15 cellular contexts compared by ENCODE assay signal in genomic region chr3:115659861-115660260, GRCh38. TPM values are rescaled to one million over a fixed set of nuclear protein-coding genes. Genes with fewer than 3 reads are reported as not detected.
DNase-seq lines count a peak whose midpoint lies in the region; ATAC-seq, FAIRE-seq and TF ChIP-seq lines count a peak whose summit lies in the region.
"Had no signal": no experiment of that assay in that cellular context is flagged by ENCODE, and none has a peak within 500 bp of the region (broad histone marks: within the 10 kb centered on the region; RNA-seq: fewer than 3 reads in every experiment).

No MANE protein-coding gene starts in this region.

- H3K9ac ChIP-seq in BLaER1 treated with 17β-estradiol and CSF1 and Interleukin-3, amounts not matched to agents 10 nM and 100 nM = peak overlapping the region in 4 of 11 experiments; percentile 50 to 94 (median 90); a peak in 4 of 22 replicates
- H3K9ac ChIP-seq in OCI-LY3 (ENCODE audit: low read length) = peak overlapping the region; percentile 94; the same call in 1 of the 2 replicates
- H3K9ac ChIP-seq in HepG2 (ENCODE audit: insufficient read depth, low read depth, low read length) = no peak overlapping the region

- H3K9me3 ChIP-seq in BLaER1 treated with 17β-estradiol and CSF1 and Interleukin-3, amounts not matched to agents 10 nM and 100 nM (replicated peaks in 1 of 11) = no peaks in the 10 kb centered on the region
- no peaks in the 10 kb centered on the region for H3K9me3 ChIP-seq in OCI-LY3 (ENCODE audit: insufficient read depth, low read length)
- H3K9me3 ChIP-seq in psoas muscle = no peaks in the 10 kb centered on the region
- no peaks in the 10 kb centered on the region for H3K9me3 ChIP-seq in ovary
- H3K9me3 ChIP-seq in HepG2 (ENCODE audit: low read length) = no peaks in the 10 kb centered on the region
- H3K9me3 ChIP-seq: BE2C had no signal

- CTCF ChIA-PET in HepG2 (lab: Yijun Ruan, JAX; ENCODE audit: low intra/inter-chr PET ratio, low total read pairs) = no interaction called here

- H3K36me3 ChIP-seq in BLaER1 treated with 17β-estradiol and CSF1 and Interleukin-3, amounts not matched to agents 10 nM and 100 nM = no peaks in the 10 kb centered on the region
- H3K36me3 ChIP-seq in OCI-LY3 (replicated peaks; ENCODE audit: low read depth, low read length) (no peaks in the 10 kb centered on the region), psoas muscle (ENCODE audit: insufficient read depth in 1 of 2, low read depth in 1 of 2) (no peaks in the 10 kb centered on the region), ovary (no peaks in the 10 kb centered on the region), HepG2 (replicated peaks in 1 of 2; ENCODE audit: control insufficient read depth in 1 of 2, insufficient read depth in 2 of 2, low read length in 2 of 2) (no peaks in the 10 kb centered on the region)
- H3K36me3 ChIP-seq: BE2C had no signal

- no peaks in the 10 kb centered on the region for H4K20me1 ChIP-seq in BLaER1 treated with 17β-estradiol and CSF1 and Interleukin-3, amounts not matched to agents 10 nM and 100 nM
- H4K20me1 ChIP-seq in OCI-LY3 (ENCODE audit: insufficient read depth, low read length) = no peaks in the 10 kb centered on the region
- no peaks in the 10 kb centered on the region for H4K20me1 ChIP-seq in HepG2 (ENCODE audit: insufficient read depth, low read length)

- TF ChIP-seq POLR2A in ovary (IDR thresholded peaks at IDR 0.05) = no peak
- no peak for TF ChIP-seq POLR2A in HepG2 (IDR thresholded peaks at IDR 0.05; ENCODE audit: insufficient read depth in 1 of 2, low read depth in 2 of 2, low read length in 2 of 2)

- in situ Hi-C loops in HepG2 (cut with HindIII; ENCODE audit: extremely low pct_ligation_motif_present, low pct_unique_long_range_greater_than_20kb) = no loop called here

- FAIRE-seq in HepG2 (lab: Jason Lieb, UNC) = no peak

- TF ChIP-seq RAD21 in HepG2 (CRISPR knock-in tag; IDR thresholded peaks at IDR 0.05) = no peak

- POLR2A ChIA-PET in HepG2 (lab: Yijun Ruan, JAX) = no interaction called here

- no peak overlapping the region for H2AFZ ChIP-seq in OCI-LY3 (ENCODE audit: low read depth, low read length)
- H2AFZ ChIP-seq in HepG2 (ENCODE audit: low read length) = no peak overlapping the region

- DNase-seq in fibroblast of the aortic adventitia (ENCODE audit: low read depth) (peak; percentile 46), psoas muscle (no peak), LoVo (ENCODE audit: low spot score) (no peak), ovary (no peak), HK-2 (ENCODE audit: unreplicated experiment) (no peak), HepG2 (ENCODE audit: low spot score) (no peak)
- DNase-seq: BE2C, cerebellar nuclear complex, NCI-H146, NCI-H774, trophoblast cell had no signal

- H3K4me3 ChIP-seq in BLaER1 treated with 17β-estradiol and CSF1 and Interleukin-3, amounts not matched to agents 10 nM and 100 nM = no peak overlapping the region
- H3K4me3 ChIP-seq in OCI-LY3 (ENCODE audit: low read length) (no peak overlapping the region), fibroblast of the aortic adventitia (ENCODE audit: low read depth, low read length) (no peak overlapping the region), psoas muscle (peak overlapping the region; percentile 96), ovary (no peak overlapping the region), HepG2 (replicated peaks in 1 of 3; ENCODE audit: insufficient read depth in 1 of 3, low read depth in 2 of 3, low read length in 3 of 3) (no peak overlapping the region)

- H3K27me3 ChIP-seq in BLaER1 treated with 17β-estradiol and CSF1 and Interleukin-3, amounts not matched to agents 10 nM and 100 nM = peaks cover 0 to 10% (median 0%) of the 10 kb centered on the region in 11 experiments; a peak in 3 of 22 replicates
- H3K27me3 ChIP-seq in OCI-LY3 (ENCODE audit: low read depth, low read length) = no peaks in the 10 kb centered on the region
- H3K27me3 ChIP-seq in psoas muscle (ENCODE audit: insufficient read depth in 3 of 3, low read length in 2 of 3) = no peaks in the 10 kb centered on the region
- no peaks in the 10 kb centered on the region for H3K27me3 ChIP-seq in ovary
- H3K27me3 ChIP-seq in HepG2 (ENCODE audit: control insufficient read depth in 1 of 2, insufficient read depth in 2 of 2, low read length in 2 of 2) = peaks cover 0 to 4% of the 10 kb centered on the region in 2 experiments; a peak in 1 of 5 replicates
- H3K27me3 ChIP-seq: BE2C had no signal

- intact Hi-C loops in psoas muscle (cut with DNase I) (no loop called here), ovary (cut with DNase I) (no loop called here), HepG2 (cut with micrococcal nuclease; ENCODE audit: unreplicated experiment) (no loop called here)

- no peak for TF ChIP-seq CTCF in OCI-LY3 (IDR thresholded peaks at IDR 0.05; ENCODE audit: low read depth, low read length)
- TF ChIP-seq CTCF in fibroblast of the aortic adventitia (IDR thresholded peaks at IDR 0.05; ENCODE audit: insufficient read depth, low read length) = no peak
- TF ChIP-seq CTCF in psoas muscle (IDR thresholded peaks at IDR 0.05) = no peak
- no peak for TF ChIP-seq CTCF in ovary (IDR thresholded peaks at IDR 0.05)
- no peak for TF ChIP-seq CTCF in HepG2 (CRISPR knock-in tag; IDR thresholded peaks at IDR 0.05)

- peak overlapping the region in 6 of 11 experiments; percentile 89 to 96 (median 96); a peak in 12 of 22 replicates for H3K27ac ChIP-seq in BLaER1 treated with 17β-estradiol and CSF1 and Interleukin-3, amounts not matched to agents 10 nM and 100 nM
- peak overlapping the region; percentile 97 for H3K27ac ChIP-seq in OCI-LY3 (ENCODE audit: low read length)
- peak overlapping the region; percentile 94 for H3K27ac ChIP-seq in psoas muscle
- H3K27ac ChIP-seq in ovary = no peak overlapping the region
- no peak overlapping the region for H3K27ac ChIP-seq in HepG2 (ENCODE audit: extremely low read length, insufficient read depth, low read length)

- ATAC-seq in psoas muscle (peak in 1 of 4 donors; percentile 39), HepG2 (no peak)
- ATAC-seq: left lobe of liver had no signal

- H3K79me2 ChIP-seq in OCI-LY3 (ENCODE audit: low read length) (no peaks in the 10 kb centered on the region), HepG2 (ENCODE audit: insufficient read depth, low read length) (no peaks in the 10 kb centered on the region)

- 43 to 64% (median 44%) methylated on average over 5 of the region's 5 CpGs for WGBS in psoas muscle, 3 donors
- 31 to 44% (median 39%) methylated on average over 5 of the region's 5 CpGs for WGBS in ovary, 3 donors
- 89% methylated on average over 5 of the region's 5 CpGs for WGBS in HepG2 (ENCODE audit: low lambda C conversion rate)

- peak overlapping the region; percentile 70 to 89 (median 85); a peak in 21 of 22 replicates for H3K4me2 ChIP-seq in BLaER1 treated with 17β-estradiol and CSF1 and Interleukin-3, amounts not matched to agents 10 nM and 100 nM
- H3K4me2 ChIP-seq in OCI-LY3 (ENCODE audit: low read length) = peak overlapping the region; percentile 98
- no peak overlapping the region for H3K4me2 ChIP-seq in HepG2 (ENCODE audit: low read depth, low read length)

- H3K4me1 ChIP-seq in BLaER1 treated with 17β-estradiol and CSF1 and Interleukin-3, amounts not matched to agents 10 nM and 100 nM = peaks cover 21 to 52% (median 44%) of the 10 kb centered on the region in 10 experiments
- H3K4me1 ChIP-seq in OCI-LY3 (ENCODE audit: low read length) (peaks cover 85% of the 10 kb centered on the region), psoas muscle (peaks cover 23% of the 10 kb centered on the region), ovary (ENCODE audit: insufficient read depth) (peaks cover 1% of the 10 kb centered on the region), HepG2 (ENCODE audit: insufficient read depth, low read length) (peaks cover 20% of the 10 kb centered on the region)

- TF ChIP-seq EP300 in ovary (IDR thresholded peaks at IDR 0.05) = no peak
- TF ChIP-seq EP300 in HepG2 (IDR thresholded peaks at IDR 0.05; ENCODE audit: low read depth in 2 of 2, low read length in 2 of 2) = no peak
- TF ChIP-seq EP300 in HepG2 (CRISPR knock-in tag; IDR thresholded peaks at IDR 0.05; ENCODE audit: borderline replicate concordance) = no peak

- BruUV-seq in HepG2 (replicated peaks; lab: Mats Ljungman, UMichigan) = no TSS peak

TF ChIP-seq in HepG2, 621 proteins besides CTCF, POLR2A, EP300 and RAD21:
- TF ChIP-seq ZSCAN22 (CRISPR knock-in tag; IDR thresholded peaks at IDR 0.05) (no peak), MAFK (conservative IDR thresholded peaks at IDR 0.05 in 1 of 2, IDR thresholded peaks at IDR 0.05 in 1 of 2; ENCODE audit: low read length in 2 of 2) (0 out of 4 replicates have a peak, but pooled peaks of 1 of the 2 experiments have one; percentile 6)

RNA-seq across cellular contexts. Expression of gene GAP43, which starts 36.6 kb away (rescaled TPM):
- total RNA-seq in fibroblast of the aortic adventitia (ENCODE audit: low replicate concordance) (3.4 and 16.4 TPM in 2 replicates), psoas muscle (under 1 TPM in 2 of 4 donors, not detected in 2; 0.36 to 0.56 TPM), ovary (under 1 TPM in 2 of 7 donors, not detected in 5; 0.28 to 0.30 TPM), HepG2 (2016; rRNA removed; fragmentation: Illumina TruSeq; extraction: Trizol) (not detected in 2 replicates)
- polyA plus RNA-seq in psoas muscle (under 1 TPM; 0.05 to 0.35 (median 0.24) TPM), ovary (under 1 TPM; 0.21 to 0.75 TPM), HepG2 (2011; rRNA removed) (not detected in 2 replicates)
- not detected in 2 replicates for total RNA-seq in HepG2 (2016; cell fraction: cytosol; rRNA removed; fragmentation: Illumina TruSeq; extraction: Trizol; ENCODE audit: low read depth)
- not detected in 2 replicates for total RNA-seq in HepG2 (2016; cell fraction: insoluble cytoplasmic fraction; rRNA removed; fragmentation: Illumina TruSeq; extraction: Trizol)
- total RNA-seq in HepG2 (2016; cell fraction: membrane; rRNA removed; fragmentation: Illumina TruSeq; extraction: Trizol) = not detected in 2 replicates
- total RNA-seq in HepG2 (2016; cell fraction: nucleus; rRNA removed; fragmentation: Illumina TruSeq; extraction: Trizol) = not detected in 2 replicates
- polyA plus RNA-seq in HepG2 (2011; cell fraction: cytosol; rRNA removed) = not detected in 2 replicates
- not detected in 2 replicates for polyA plus RNA-seq in HepG2 (2011; cell fraction: nucleus; rRNA removed)
- 0.13 and 0.16 TPM in 2 replicates for polyA plus RNA-seq in HepG2 (2012)
- not detected in 2 replicates for polyA plus RNA-seq in HepG2 (2016; cell fraction: cytosol; fragmentation: Illumina TruSeq; extraction: Trizol; ENCODE audit: low read depth)
- 0.14 TPM in 1 of 2 replicates, not detected in the other for polyA plus RNA-seq in HepG2 (2016; cell fraction: insoluble cytoplasmic fraction; fragmentation: Illumina TruSeq; extraction: Trizol; ENCODE audit: low read depth)
- polyA plus RNA-seq in HepG2 (2016; cell fraction: membrane; fragmentation: Illumina TruSeq; extraction: Trizol; ENCODE audit: low read depth) = not detected in 2 replicates
- not detected in 2 replicates for polyA plus RNA-seq in HepG2 (2016; cell fraction: nucleus; fragmentation: Illumina TruSeq; extraction: Trizol; ENCODE audit: insufficient read depth, low read depth)
- polyA minus RNA-seq in HepG2 (2011; rRNA and poly(A)+ RNA removed; ENCODE audit: low replicate concordance) = 0.09 TPM in 1 of 2 replicates, not detected in the other
- polyA minus RNA-seq in HepG2 (2011; cell fraction: cytosol; rRNA and poly(A)+ RNA removed) = not detected in 2 replicates
- polyA minus RNA-seq in HepG2 (2011; cell fraction: nucleus; rRNA and poly(A)+ RNA removed) = not detected in 2 replicates
- total RNA-seq: activated T-helper 1 cell treated with anti-CD3 and anti-CD28 coated beads, Interleukin-12 subunit alpha, Interleukin-12 subunit beta, Interleukin-2, Interleukin-4 antibody, amounts not matched to agents 30 ng/mL and 10 ng/mL and 1 ng/mL, durations not matched to agents 14 hours and 24 hours and 36 hours; left lobe of liver had no signal

Comparison
In these comparisons a context has a peak if more than half of its experiments do, and no peak if none do; other contexts are left out.
1. H3K27ac ChIP-seq: peak in BLaER1 treated with 17β-estradiol and CSF1 and Interleukin-3, amounts not matched to agents 10 nM and 100 nM (6 of 11), OCI-LY3 (single experiment) and psoas muscle (single experiment); none in ovary (0 of 2) and HepG2 (single experiment).